9 cellular contexts compared by ENCODE assay signal in the genomic region with DNA sequence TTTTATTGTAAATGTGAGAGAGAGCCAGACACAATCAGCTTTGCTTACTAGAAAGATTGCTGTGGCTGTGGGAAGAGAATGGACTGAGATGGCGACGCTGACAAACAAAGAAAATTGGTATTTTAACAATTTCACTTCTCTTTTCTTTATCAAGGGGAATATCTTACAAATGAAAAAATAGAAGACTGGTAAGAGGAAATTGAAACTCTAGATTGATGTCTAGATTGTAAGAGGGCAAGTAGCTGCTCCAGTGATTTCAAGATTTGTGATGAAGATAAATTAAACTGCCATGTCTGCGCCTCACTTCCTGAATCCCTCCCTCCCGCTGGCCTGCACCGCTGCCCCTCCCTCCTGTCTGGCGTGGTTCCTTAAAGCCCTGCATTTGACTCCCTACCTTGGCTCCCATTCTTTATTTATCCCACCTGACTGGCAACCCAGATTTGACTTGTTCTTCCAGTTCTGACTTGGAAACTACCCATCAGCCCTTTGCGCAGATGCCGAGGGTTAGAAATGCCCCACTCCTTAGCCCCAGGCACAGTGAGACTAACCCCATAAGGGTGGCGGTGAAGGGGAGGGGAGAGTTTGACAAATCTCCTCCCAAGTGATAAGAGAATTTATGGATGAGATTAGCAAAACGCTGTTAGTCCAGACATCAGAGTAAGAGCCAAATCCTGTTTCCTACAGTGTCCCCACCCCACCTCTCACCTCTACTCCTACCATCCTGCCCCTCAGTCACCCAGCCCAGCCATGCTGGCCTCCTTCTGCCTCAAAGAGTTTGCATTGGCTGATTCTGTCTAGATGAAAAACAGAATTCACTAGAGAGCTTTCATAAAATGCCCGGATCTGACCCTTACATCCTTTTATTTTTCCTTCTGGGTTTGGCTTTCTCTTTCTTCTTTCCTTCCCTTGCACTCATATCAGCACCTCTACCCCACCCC.
DNase-seq lines count a peak whose midpoint lies in the region; ATAC-seq lines count a peak whose summit lies in the region.
"Had no signal": no experiment of that assay in that cellular context is flagged by ENCODE, and none has a peak within 500 bp of the region (broad histone marks: within the 10 kb centered on the region; RNA-seq: fewer than 3 reads in every experiment).

No MANE protein-coding gene starts in this region.

- ATAC-seq in CD4-positive, CD25-positive, alpha-beta regulatory T cell (ENCODE audit: low read depth in 2 of 2): peak; percentile 28 to 44
- peak; percentile 36 for ATAC-seq in GM19372 (IDR thresholded peaks at IDR 0.05; ENCODE audit: low read depth, unreplicated experiment)
- peak; percentile 39 for ATAC-seq in HG03439 (IDR thresholded peaks at IDR 0.05; ENCODE audit: unreplicated experiment)
- peak; percentile 67 for ATAC-seq in T-helper 17 cell

- H3K9me3 ChIP-seq in CD4-positive, CD25-positive, alpha-beta regulatory T cell (ENCODE audit: control insufficient read depth in 2 of 2, low read length in 2 of 2): peaks cover 5 to 15% of the 10 kb centered on the region in 2 experiments
- H3K9me3 ChIP-seq in T-helper 17 cell (ENCODE audit: control insufficient read depth, low read length, poor library complexity, severe bottlenecking) (peaks cover 6% of the 10 kb centered on the region), iPS-18a (ENCODE audit: control insufficient read depth, low read depth, low read length) (no peaks in the 10 kb centered on the region), thymus (ENCODE audit: control insufficient read depth) (no peaks in the 10 kb centered on the region)

- H3K27ac Mint-ChIP-seq in CD4-positive, CD25-positive, alpha-beta regulatory T cell: peak overlapping the region; percentile 15 to 92 (median 79)
- peak overlapping the region; percentile 96 for H3K27ac Mint-ChIP-seq in T-helper 17 cell

- no peak for DNase-seq in CD4-positive, CD25-positive, alpha-beta regulatory T cell
- DNase-seq in T-helper 17 cell: peak in 1 of 3 donors; percentile 16
- DNase-seq in AG20443 (ENCODE audit: low spot score): no peak
- no peak for DNase-seq in nucleus accumbens (lab: John Stamatoyannopoulos, UW)

- H3K27me3 Mint-ChIP-seq in CD4-positive, CD25-positive, alpha-beta regulatory T cell: peaks cover 5% of the 10 kb centered on the region
- no peaks in the 10 kb centered on the region for H3K27me3 Mint-ChIP-seq in T-helper 17 cell

- H3K27me3 ChIP-seq in CD4-positive, CD25-positive, alpha-beta regulatory T cell (ENCODE audit: control insufficient read depth, insufficient read depth, low read length): no peaks in the 10 kb centered on the region
- H3K27me3 ChIP-seq in iPS-18a (ENCODE audit: control insufficient read depth, insufficient read depth, low read length) (no peaks in the 10 kb centered on the region), thymus (ENCODE audit: control insufficient read depth, insufficient read depth) (no peaks in the 10 kb centered on the region)

- H3K36me3 ChIP-seq in CD4-positive, CD25-positive, alpha-beta regulatory T cell (ENCODE audit: control insufficient read depth, insufficient read depth, low read length): no peaks in the 10 kb centered on the region
- H3K36me3 ChIP-seq in iPS-18a (ENCODE audit: control insufficient read depth, low read depth, low read length) (no peaks in the 10 kb centered on the region), thymus (ENCODE audit: control insufficient read depth, insufficient read depth) (no peaks in the 10 kb centered on the region)
- H3K36me3 ChIP-seq: HAP-1 had no signal

- H3K36me3 Mint-ChIP-seq in CD4-positive, CD25-positive, alpha-beta regulatory T cell: peaks cover 9% of the 10 kb centered on the region
- H3K36me3 Mint-ChIP-seq in T-helper 17 cell (ENCODE audit: low read depth): no peaks in the 10 kb centered on the region

- H3K9me3 Mint-ChIP-seq in CD4-positive, CD25-positive, alpha-beta regulatory T cell: peaks cover 0 to 19% (median 4%) of the 10 kb centered on the region in 7 donors

- 45% methylated on average over 11 of the region's 11 CpGs for WGBS in thymus

- peaks cover 8 to 28% (median 16%) of the 10 kb centered on the region in 4 donors for H3K4me1 Mint-ChIP-seq in CD4-positive, CD25-positive, alpha-beta regulatory T cell
- peaks cover 16% of the 10 kb centered on the region for H3K4me1 Mint-ChIP-seq in T-helper 17 cell

- peak overlapping the region; percentile 77 for H3K4me3 ChIP-seq in CD4-positive, CD25-positive, alpha-beta regulatory T cell (ENCODE audit: low read depth, low read length)
- H3K4me3 ChIP-seq in iPS-18a (ENCODE audit: low read length) (peak overlapping the region; percentile 31), thymus (ENCODE audit: low read length) (peak overlapping the region; percentile 34)
- H3K4me3 ChIP-seq: HAP-1 had no signal

- H3K9ac ChIP-seq in iPS-18a (ENCODE audit: low read length): peak overlapping the region; percentile 18

- H3K4me3 Mint-ChIP-seq in CD4-positive, CD25-positive, alpha-beta regulatory T cell: peak overlapping the region; percentile 59 to 80 (median 76)
- peak overlapping the region; percentile 89 for H3K4me3 Mint-ChIP-seq in T-helper 17 cell

- peaks cover 12% of the 10 kb centered on the region for H3K4me1 ChIP-seq in CD4-positive, CD25-positive, alpha-beta regulatory T cell (ENCODE audit: control insufficient read depth, insufficient read depth, low read length, poor library complexity, severe bottlenecking)
- peaks cover 19% of the 10 kb centered on the region for H3K4me1 ChIP-seq in iPS-18a (ENCODE audit: control insufficient read depth, low read depth, low read length)
- H3K4me1 ChIP-seq in thymus (ENCODE audit: control insufficient read depth, insufficient read depth, low read length): peaks cover 2% of the 10 kb centered on the region

- H3K27ac ChIP-seq in CD4-positive, CD25-positive, alpha-beta regulatory T cell (ENCODE audit: insufficient read depth, low read length, poor library complexity, severe bottlenecking): no peak overlapping the region
- H3K27ac ChIP-seq in iPS-18a (ENCODE audit: low read length) (no peak overlapping the region), thymus (ENCODE audit: low read depth) (peak overlapping the region; percentile 82)
